14 cellular contexts compared by ENCODE assay signal in genomic region chr12:52198454-52199215, GRCh38. TPM values are rescaled to one million over a fixed set of nuclear protein-coding genes. Genes with fewer than 3 reads are reported as not detected.
DNase-seq lines count a peak whose midpoint lies in the region; FAIRE-seq and TF ChIP-seq lines count a peak whose summit lies in the region.
"Had no signal": no experiment of that assay in that cellular context is flagged by ENCODE, and none has a peak within 500 bp of the region (broad histone marks: within the 10 kb centered on the region; RNA-seq: fewer than 3 reads in every experiment).

No MANE protein-coding gene starts in this region.

- no peak for FAIRE-seq in kidney (lab: Jason Lieb, UNC)
- FAIRE-seq: GM18507 had no signal

- WGBS in suprapubic skin = 54% methylated on average over 4 of the region's 5 CpGs

- H3K36me3 ChIP-seq in kidney (ENCODE audit: control insufficient read depth in 1 of 2, insufficient read depth in 2 of 2, low read length in 2 of 2) = no peaks in the 10 kb centered on the region
- H3K36me3 ChIP-seq in suprapubic skin = no peaks in the 10 kb centered on the region

- H3K27ac ChIP-seq in kidney (ENCODE audit: low read depth in 2 of 2, low read length in 2 of 2) (peak overlapping the region in 1 of 2 donors; percentile 32), suprapubic skin (peak overlapping the region; percentile 61)
- H3K27ac ChIP-seq: 22Rv1 had no signal

- TF ChIP-seq POLR2A in suprapubic skin (IDR thresholded peaks at IDR 0.05) = no peak

- TF ChIP-seq CTCF in kidney (IDR thresholded peaks at IDR 0.05; ENCODE audit: borderline replicate concordance, extremely low read depth, insufficient read depth) = no peak
- TF ChIP-seq CTCF in suprapubic skin (IDR thresholded peaks at IDR 0.05) = no peak

- H3K4me3 ChIP-seq in kidney (ENCODE audit: low read length in 2 of 2) (no peak overlapping the region), suprapubic skin (no peak overlapping the region)

- DNase-seq in DMS79 treated with DMSO at 0.1 percent for 48 hours (lab: John Stamatoyannopoulos, UW) (peak; percentile 28), DMS79 (lab: John Stamatoyannopoulos, UW) (no peak), SIG-M5 (lab: John Stamatoyannopoulos, UW) (peak; percentile 19), kidney (peak; percentile 74), suprapubic skin (ENCODE audit: low spot score in 2 of 2) (no peak), AG08395 (ENCODE audit: low spot score) (no peak), HT-29 (ENCODE audit: low spot score) (no peak)
- DNase-seq in activated CD8-positive, alpha-beta memory T cell treated with anti-CD3 and anti-CD28 coated beads, Interleukin-2, amount 50 U/mL, for 48 hours = no peak
- DNase-seq: activated CD4-positive, alpha-beta T cell treated with anti-CD3 and anti-CD28 coated beads, Interleukin-2, amount 50 U/mL, for 1 hour; activated naive CD4-positive, alpha-beta T cell treated with Interleukin-2 at 50 U/mL for 16 hours; cortex of kidney had no signal

- no peaks in the 10 kb centered on the region for H3K27me3 ChIP-seq in suprapubic skin

- H3K4me1 ChIP-seq in kidney (ENCODE audit: control insufficient read depth in 1 of 2, insufficient read depth in 1 of 2, low read depth in 1 of 2, low read length in 2 of 2) = peaks cover 0 to 22% of the 10 kb centered on the region in 2 donors
- peaks cover 58% of the 10 kb centered on the region for H3K4me1 ChIP-seq in suprapubic skin

- intact Hi-C loops in kidney (cut with DNase I) = no loop called here

- H3K9me3 ChIP-seq in kidney (ENCODE audit: control insufficient read depth in 1 of 2, low read length in 2 of 2) (no peaks in the 10 kb centered on the region), suprapubic skin (no peaks in the 10 kb centered on the region)
- H3K9me3 ChIP-seq: SK-N-SH had no signal

- no peak overlapping the region for H3K9ac ChIP-seq in kidney (ENCODE audit: low read length in 2 of 2)
- H3K9ac ChIP-seq: SK-N-SH had no signal

- TF ChIP-seq EP300 in suprapubic skin (IDR thresholded peaks at IDR 0.05) = no peak

RNA-seq across cellular contexts. Expression of gene KRT80, which starts 6.8 kb away (rescaled TPM):
- 12.3 TPM for total RNA-seq in kidney
- polyA plus RNA-seq in kidney (ENCODE audit: insufficient read depth, low read depth, low replicate concordance) = 1.0 TPM
- total RNA-seq in suprapubic skin = 100 to 1,000 TPM in 3 of 4 donors, 10 to 100 TPM in 1; 78.6 to 293 (median 185) TPM
- 24.7 and 27.0 TPM in 2 replicates for total RNA-seq in HT-29 (2014; rRNA removed; shearing (Covaris generic))

RNA-seq across cellular contexts. Expression of gene KRT7, which starts 34.4 kb away (rescaled TPM):
- 1,490 TPM for total RNA-seq in kidney
- polyA plus RNA-seq in kidney (ENCODE audit: insufficient read depth, low read depth, low replicate concordance) = 173 TPM
- total RNA-seq in suprapubic skin = 100 to 1,000 TPM in 3 of 4 donors, 10 to 100 TPM in 1; 95.8 to 176 (median 123) TPM
- total RNA-seq in HT-29 (2014; rRNA removed; shearing (Covaris generic)) = 3.8 and 11.9 TPM in 2 replicates

Comparison
In these comparisons a context has a peak if more than half of its experiments do, and no peak if none do; other contexts are left out.
1. DNase-seq: peak in DMS79 treated with DMSO at 0.1 percent for 48 hours (single experiment), SIG-M5 (single experiment) and kidney (single experiment); none in DMS79 (single experiment), suprapubic skin (0 of 2), AG08395 (single experiment), HT-29 (single experiment) and activated CD8-positive, alpha-beta memory T cell treated with anti-CD3 and anti-CD28 coated beads, Interleukin-2, amount 50 U/mL, for 48 hours (single experiment).